Comparison of ENCODE assay signal across 12 cellular contexts in the genomic region with DNA sequence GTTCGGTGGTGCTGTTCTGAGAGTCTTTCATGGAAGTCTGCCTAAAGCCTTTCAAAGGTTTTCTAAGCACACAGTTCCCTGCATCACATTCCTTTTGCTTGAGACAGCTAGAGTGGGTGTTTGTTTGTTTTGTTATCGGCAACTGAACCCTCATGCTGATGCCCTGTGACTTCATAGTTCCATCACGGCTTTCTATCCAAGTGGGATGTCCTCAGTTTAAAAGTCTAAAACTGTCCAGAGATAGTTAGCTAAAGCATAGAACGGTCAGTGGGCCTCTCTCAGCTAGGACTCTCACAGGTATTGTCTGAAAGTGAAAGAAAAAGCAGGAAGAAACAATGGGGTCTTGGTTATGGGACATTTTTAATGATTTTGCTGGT.
DNase-seq lines count a peak whose midpoint lies in the region; ATAC-seq and TF ChIP-seq lines count a peak whose summit lies in the region.
"Had no signal": no experiment of that assay in that cellular context is flagged by ENCODE, and none has a peak within 500 bp of the region (broad histone marks: within the 10 kb centered on the region; RNA-seq: fewer than 3 reads in every experiment).

No MANE protein-coding gene starts in this region.

- H3K4me3 ChIP-seq in astrocyte of the spinal cord (ENCODE audit: low read depth, low read length) (no peak overlapping the region), thoracic aorta (peak overlapping the region; percentile 26)
- H3K4me3 ChIP-seq: spleen had no signal

- H3K27me3 ChIP-seq in thoracic aorta (replicated peaks; ENCODE audit: insufficient read depth) = no peaks in the 10 kb centered on the region
- H3K27me3 ChIP-seq: spleen had no signal

- H3K9me3 ChIP-seq in thoracic aorta = no peaks in the 10 kb centered on the region

- DNase-seq in HS-27A (ENCODE audit: low read depth) (peak; percentile 54), astrocyte of the spinal cord (ENCODE audit: low read depth, low spot score) (peak; percentile 89), iPS-NIHi7 (ENCODE audit: extremely low spot score) (peak; percentile 36), thoracic aorta (ENCODE audit: low spot score) (no peak), Calu3 (no peak), NAMALWA (ENCODE audit: low spot score) (no peak)
- DNase-seq: kidney, spleen, T-cell had no signal

- ATAC-seq in thoracic aorta (ENCODE audit: insufficient number of reproducible peaks, low FRiP score, low read depth) = no peak
- no peak for ATAC-seq in GM21723 (IDR thresholded peaks at IDR 0.05; ENCODE audit: unreplicated experiment)
- no peak for ATAC-seq in HG03439 (IDR thresholded peaks at IDR 0.05; ENCODE audit: unreplicated experiment)
- ATAC-seq: T-cell had no signal

- H3K4me3 Mint-ChIP-seq in Calu3 (ENCODE audit: low read depth, unreplicated experiment) = no peak overlapping the region
- H3K4me3 Mint-ChIP-seq: dendritic cell treated with granulocyte-macrophage colony-stimulating factor and Interleukin-4, amounts not matched to agents 40 ng/mL and 50 ng/mL, for 4 days; T-cell had no signal

- in situ Hi-C loops in astrocyte of the spinal cord (cut with HindIII; ENCODE audit: low sequenced_read_pairs) = no loop called here

- TF ChIP-seq CTCF in astrocyte of the spinal cord (IDR thresholded peaks at IDR 0.05; ENCODE audit: low read depth, low read length) (no peak), thoracic aorta (IDR thresholded peaks at IDR 0.05) (no peak), Calu3 (IDR thresholded peaks at IDR 0.05; ENCODE audit: unreplicated experiment) (no peak)

- BruUV-seq in Calu3 (replicated peaks; lab: Mats Ljungman, UMichigan) = no TSS peak

- H3K36me3 Mint-ChIP-seq in Calu3 (ENCODE audit: insufficient read depth, unreplicated experiment) = no peaks in the 10 kb centered on the region

- H3K4me1 Mint-ChIP-seq in Calu3 (ENCODE audit: low read depth, unreplicated experiment) = peaks cover 10% of the 10 kb centered on the region
- H3K4me1 Mint-ChIP-seq: T-cell had no signal

- H3K4me1 ChIP-seq in thoracic aorta (ENCODE audit: control insufficient read depth in 1 of 2, low read depth in 2 of 2) = peaks cover 7% of the 10 kb centered on the region in 2 donors
- H3K4me1 ChIP-seq: spleen had no signal

- intact Hi-C loops in Calu3 (cut with micrococcal nuclease; ENCODE audit: unreplicated experiment) = loop anchor here (2.0 kb wide), 1 partner anchor 28 kb away; no protein-coding TSS in a partner anchor

- H3K27ac Mint-ChIP-seq in Calu3 (ENCODE audit: unreplicated experiment) = no peak overlapping the region
- H3K27ac Mint-ChIP-seq: dendritic cell treated with granulocyte-macrophage colony-stimulating factor and Interleukin-4, amounts not matched to agents 40 ng/mL and 50 ng/mL, for 4 days; T-cell had no signal

- H3K9me3 Mint-ChIP-seq in Calu3 (ENCODE audit: low read depth, unreplicated experiment) = no peaks in the 10 kb centered on the region

- H3K27ac ChIP-seq in thoracic aorta = no peak overlapping the region
- H3K27ac ChIP-seq: spleen had no signal

- H3K27me3 Mint-ChIP-seq in Calu3 (ENCODE audit: unreplicated experiment) = no peaks in the 10 kb centered on the region
- H3K27me3 Mint-ChIP-seq: dendritic cell treated with granulocyte-macrophage colony-stimulating factor and Interleukin-4, amounts not matched to agents 40 ng/mL and 50 ng/mL, for 4 days; T-cell had no signal

- CTCF ChIA-PET in Calu3 (lab: Charles Lee) = interaction anchor here (1.0 kb wide), 1 partner anchor 109 kb away, joined by 3 read pairs; no protein-coding TSS in a partner anchor

- no peaks in the 10 kb centered on the region for H3K36me3 ChIP-seq in thoracic aorta
- H3K36me3 ChIP-seq: spleen had no signal

Comparison
In these comparisons a context has a peak if more than half of its experiments do, and no peak if none do; other contexts are left out.
1. DNase-seq: peak in HS-27A (single experiment), astrocyte of the spinal cord (single experiment) and iPS-NIHi7 (single experiment); none in thoracic aorta (single experiment), Calu3 (single experiment) and NAMALWA (single experiment).